ENCODE assay signal across 37 cellular contexts in the genomic region with DNA sequence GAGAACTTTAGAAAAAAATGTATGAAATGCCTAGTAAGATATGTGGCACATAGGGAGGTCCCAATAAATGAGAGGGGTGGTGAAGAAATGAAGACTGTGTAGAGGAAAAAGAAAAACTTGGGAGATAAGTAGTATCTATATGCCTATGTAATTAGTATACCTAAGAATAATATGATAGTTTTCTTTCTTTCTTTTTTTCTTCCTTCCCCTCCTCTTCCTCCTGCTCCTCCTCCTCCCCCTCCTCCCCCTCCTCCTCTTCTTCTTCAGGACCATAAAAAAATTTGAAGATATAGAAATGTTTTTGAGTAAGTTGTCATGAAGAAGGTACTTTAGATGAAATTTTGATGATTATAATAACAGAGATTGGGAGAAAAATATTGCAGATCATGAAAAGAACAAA.
DNase-seq lines count a peak whose midpoint lies in the region; ATAC-seq, FAIRE-seq and TF ChIP-seq lines count a peak whose summit lies in the region.
"Had no signal": no experiment of that assay in that cellular context is flagged by ENCODE, and none has a peak within 500 bp of the region (broad histone marks: within the 10 kb centered on the region; RNA-seq: fewer than 3 reads in every experiment).

No MANE protein-coding gene starts in this region.

- H3K4me3 ChIP-seq in K562 (no peak overlapping the region), neural progenitor cell (no peak overlapping the region), right lobe of liver (no peak overlapping the region)
- H3K4me3 ChIP-seq: A549; BLaER1; BLaER1 treated with 17β-estradiol and CSF1 and Interleukin-3, amounts not matched to agents 10 nM and 100 nM had no signal

- no peak for TF ChIP-seq EP300 in K562 (IDR thresholded peaks at IDR 0.05; ENCODE audit: low read length)

- H4K20me1 ChIP-seq in K562 (replicated peaks; ENCODE audit: control insufficient read depth, insufficient read depth, low read length) = no peaks in the 10 kb centered on the region
- H4K20me1 ChIP-seq in neural progenitor cell (ENCODE audit: low read depth) = no peaks in the 10 kb centered on the region
- H4K20me1 ChIP-seq: BLaER1; BLaER1 treated with 17β-estradiol and CSF1 and Interleukin-3, amounts not matched to agents 10 nM and 100 nM had no signal

- peaks cover 2% of the 10 kb centered on the region for H3K9me3 Mint-ChIP-seq in glutamatergic neuron (ENCODE audit: unreplicated experiment)
- no peaks in the 10 kb centered on the region for H3K9me3 Mint-ChIP-seq in neural progenitor cell

- in situ Hi-C loops in K562 (cut with MboI) = loop anchor here (25.0 kb wide), 1 partner anchor 851 kb away; the partner anchor contains the start of gene MAT2B

- H3K79me2 ChIP-seq in K562 (ENCODE audit: control insufficient read depth, insufficient read depth, low read length) (no peaks in the 10 kb centered on the region; the same call in 2 of the 3 replicates), neural progenitor cell (ENCODE audit: low read depth) (no peaks in the 10 kb centered on the region)

- FAIRE-seq in K562 (lab: Jason Lieb, UNC) = no peak
- FAIRE-seq: A204.1, A549, D721Med had no signal

- TF ChIP-seq RAD21 in K562 (CRISPR knock-in tag; conservative IDR thresholded peaks at IDR 0.05 in 1 of 2, IDR thresholded peaks at IDR 0.05 in 1 of 2) = no peak

- H3K9me3 ChIP-seq in K562 (replicated peaks; ENCODE audit: control insufficient read depth, insufficient read depth, low read depth, low read length) (no peaks in the 10 kb centered on the region), neural progenitor cell (ENCODE audit: low read depth) (no peaks in the 10 kb centered on the region), right lobe of liver (no peaks in the 10 kb centered on the region)
- H3K9me3 ChIP-seq: A549; BE2C; BLaER1; BLaER1 treated with 17β-estradiol and CSF1 and Interleukin-3, amounts not matched to agents 10 nM and 100 nM; Caco-2 had no signal

- no peaks in the 10 kb centered on the region for H3K36me3 Mint-ChIP-seq in glutamatergic neuron (ENCODE audit: unreplicated experiment)
- no peaks in the 10 kb centered on the region for H3K36me3 Mint-ChIP-seq in neural progenitor cell
- H3K36me3 Mint-ChIP-seq: CD14-positive monocyte; CD4-positive, alpha-beta memory T cell; CD4-positive, CD25-positive, alpha-beta regulatory T cell; CD8-positive, alpha-beta memory T cell; CD8-positive, alpha-beta T cell had no signal

- no peak for ATAC-seq in K562
- ATAC-seq in right lobe of liver = no peak
- no peak for ATAC-seq in GM19467 (IDR thresholded peaks at IDR 0.05; ENCODE audit: unreplicated experiment)
- ATAC-seq: A549; CD8-positive, alpha-beta T cell had no signal

- H3K4me3 Mint-ChIP-seq in glutamatergic neuron (ENCODE audit: unreplicated experiment) (no peak overlapping the region), neural progenitor cell (no peak overlapping the region)
- H3K4me3 Mint-ChIP-seq: B cell; CD14-positive monocyte; CD4-positive, alpha-beta memory T cell; CD4-positive, alpha-beta T cell; CD4-positive, CD25-positive, alpha-beta regulatory T cell; CD8-positive, alpha-beta memory T cell; CD8-positive, alpha-beta T cell had no signal

- no peaks in the 10 kb centered on the region for H3K36me3 ChIP-seq in K562 (ENCODE audit: control insufficient read depth, insufficient read depth, low read length)
- H3K36me3 ChIP-seq in neural progenitor cell = no peaks in the 10 kb centered on the region
- H3K36me3 ChIP-seq in right lobe of liver = no peaks in the 10 kb centered on the region
- H3K36me3 ChIP-seq: BE2C; BLaER1; BLaER1 treated with 17β-estradiol and CSF1 and Interleukin-3, amounts not matched to agents 10 nM and 100 nM had no signal

- H3F3A ChIP-seq in neural progenitor cell (ENCODE audit: low read depth) = no peaks in the 10 kb centered on the region

- H3K9ac ChIP-seq in K562 (ENCODE audit: insufficient read depth in 1 of 2, low read depth in 2 of 2, low read length in 2 of 2) (no peak overlapping the region), neural progenitor cell (no peak overlapping the region)
- H3K9ac ChIP-seq: BLaER1; BLaER1 treated with 17β-estradiol and CSF1 and Interleukin-3, amounts not matched to agents 10 nM and 100 nM had no signal

- H3K27ac ChIP-seq in K562 (ENCODE audit: extremely low read depth, low read depth, low read length) (no peak overlapping the region), neural progenitor cell (no peak overlapping the region), right lobe of liver (no peak overlapping the region)
- H3K27ac ChIP-seq: 22Rv1; A549; BLaER1; BLaER1 treated with 17β-estradiol and CSF1 and Interleukin-3, amounts not matched to agents 10 nM and 100 nM; C4-2B had no signal

- no peaks in the 10 kb centered on the region for H3K27me3 Mint-ChIP-seq in glutamatergic neuron (ENCODE audit: unreplicated experiment)
- no peaks in the 10 kb centered on the region for H3K27me3 Mint-ChIP-seq in neural progenitor cell (ENCODE audit: insufficient read depth, low read depth)
- H3K27me3 Mint-ChIP-seq: B cell; CD4-positive, alpha-beta memory T cell; CD4-positive, alpha-beta T cell; CD4-positive, CD25-positive, alpha-beta regulatory T cell; CD8-positive, alpha-beta memory T cell had no signal

- TF ChIP-seq CTCF in K562 (IDR thresholded peaks at IDR 0.05 in 2 of 3, conservative IDR thresholded peaks at IDR 0.05 in 1 of 3; ENCODE audit: insufficient read depth in 2 of 3, low read depth in 1 of 3, low read length in 3 of 3) (no peak), glutamatergic neuron (IDR thresholded peaks at IDR 0.05; ENCODE audit: partially characterized antibody, unreplicated experiment) (no peak), neural progenitor cell (IDR thresholded peaks at IDR 0.05) (no peak), right lobe of liver (IDR thresholded peaks at IDR 0.05) (no peak)

- peak; percentile 44 for DNase-seq in NCI-H69 (lab: John Stamatoyannopoulos, UW)
- DNase-seq in K562 (ENCODE audit: extremely low read depth in 1 of 4, low spot score in 3 of 4) = no peak
- no peak for DNase-seq in glutamatergic neuron
- no peak for DNase-seq in neural progenitor cell (ENCODE audit: low spot score)
- no peak for DNase-seq in right lobe of liver
- DNase-seq in NCI-H1417 treated with DMSO at 0.1 percent for 48 hours (lab: John Stamatoyannopoulos, UW) = no peak
- DNase-seq in SK-N-DZ (ENCODE audit: low spot score) = no peak
- DNase-seq: 8988T; ACHN; AML-193; BE2C; C1 segment of cervical spinal cord; Caco-2; Calu3; CD4-positive, alpha-beta memory T cell; CD4-positive, alpha-beta T cell; CD4-positive, CD25-positive, alpha-beta regulatory T cell; CD8-positive, alpha-beta memory T cell; CD8-positive, alpha-beta T cell; COR-L47; DMS 273 treated with DMSO at 0.1 percent for 48 hours; DMS153; DMS53; DMS79; DMS79 treated with DMSO at 0.1 percent for 48 hours; DND-41; EL had no signal

- H3K27me3 ChIP-seq in K562 (ENCODE audit: control insufficient read depth in 2 of 2, insufficient read depth in 2 of 2, low read length in 2 of 2) = no peaks in the 10 kb centered on the region
- no peaks in the 10 kb centered on the region for H3K27me3 ChIP-seq in neural progenitor cell
- no peaks in the 10 kb centered on the region for H3K27me3 ChIP-seq in right lobe of liver
- H3K27me3 ChIP-seq: BE2C; BLaER1; BLaER1 treated with 17β-estradiol and CSF1 and Interleukin-3, amounts not matched to agents 10 nM and 100 nM had no signal

- intact Hi-C loops in K562 (cut with micrococcal nuclease) (no loop called here), right lobe of liver (cut with DNase I) (no loop called here)

- H2AFZ ChIP-seq in K562 (ENCODE audit: low read depth, low read length) (no peak overlapping the region), neural progenitor cell (replicated peaks) (no peak overlapping the region)

- H3K4me1 ChIP-seq in K562 (replicated peaks in 1 of 2; ENCODE audit: control insufficient read depth in 2 of 2, insufficient read depth in 2 of 2, low read length in 2 of 2) = peaks cover 16 to 35% of the 10 kb centered on the region in 2 experiments
- peaks cover 27% of the 10 kb centered on the region for H3K4me1 ChIP-seq in neural progenitor cell
- no peaks in the 10 kb centered on the region for H3K4me1 ChIP-seq in right lobe of liver
- H3K4me1 ChIP-seq: A549, BE2C, BLaER1 had no signal

- POLR2A ChIA-PET in K562 (lab: Yijun Ruan, JAX) = no interaction called here

- no peaks in the 10 kb centered on the region for H3K9me1 ChIP-seq in K562 (ENCODE audit: control insufficient read depth, insufficient read depth, low read length)

- CTCF ChIA-PET in K562 (lab: Yijun Ruan, JAX; ENCODE audit: low intra/inter-chr PET ratio) = no interaction called here

- H3K4me2 ChIP-seq in K562 (ENCODE audit: insufficient read depth, low read length) (no peak overlapping the region), neural progenitor cell (peak overlapping the region; percentile 53)
- H3K4me2 ChIP-seq: A549; BLaER1; BLaER1 treated with 17β-estradiol and CSF1 and Interleukin-3, amounts not matched to agents 10 nM and 100 nM had no signal

- H3K4me1 Mint-ChIP-seq in glutamatergic neuron (ENCODE audit: low read depth, unreplicated experiment) = peaks cover 20% of the 10 kb centered on the region
- H3K4me1 Mint-ChIP-seq in neural progenitor cell = peaks cover 7% of the 10 kb centered on the region
- H3K4me1 Mint-ChIP-seq: B cell; CD14-positive monocyte; CD4-positive, alpha-beta memory T cell; CD4-positive, CD25-positive, alpha-beta regulatory T cell; CD8-positive, alpha-beta memory T cell had no signal

- no TSS peak for BruUV-seq in K562 (replicated peaks; lab: Mats Ljungman, UMichigan)

- TF ChIP-seq POLR2A in K562 (conservative IDR thresholded peaks at IDR 0.05) = no peak
- no peak for TF ChIP-seq POLR2A in right lobe of liver (IDR thresholded peaks at IDR 0.05)

- peak overlapping the region; percentile 4 for H3K27ac Mint-ChIP-seq in glutamatergic neuron (ENCODE audit: unreplicated experiment)
- H3K27ac Mint-ChIP-seq in neural progenitor cell = no peak overlapping the region
- H3K27ac Mint-ChIP-seq: B cell; CD14-positive monocyte; CD4-positive, alpha-beta memory T cell; CD4-positive, alpha-beta T cell; CD4-positive, CD25-positive, alpha-beta regulatory T cell; CD8-positive, alpha-beta memory T cell; CD8-positive, alpha-beta T cell had no signal

TF ChIP-seq in K562, 482 proteins besides CTCF, POLR2A, EP300 and RAD21 (continues in another document):
- TF ChIP-seq ZNF263 (CRISPR knock-in tag; IDR thresholded peaks at IDR 0.05; ENCODE audit: borderline replicate concordance) (peak; percentile 88), HNRNPK (IDR thresholded peaks at IDR 0.05; ENCODE audit: low read depth, low read length, poor library complexity, severe bottlenecking) (peak; percentile 55)
